Comparison of ENCODE assay signal across 9 cellular contexts in genomic region chr19:32673573-32673972, GRCh38. TPM values are rescaled to one million over a fixed set of nuclear protein-coding genes. Genes with fewer than 3 reads are reported as not detected.
DNase-seq lines count a peak whose midpoint lies in the region; ATAC-seq and TF ChIP-seq lines count a peak whose summit lies in the region.
"Had no signal": no experiment of that assay in that cellular context is flagged by ENCODE, and none has a peak within 500 bp of the region (broad histone marks: within the 10 kb centered on the region; RNA-seq: fewer than 3 reads in every experiment).

No MANE protein-coding gene starts in this region.

- peaks cover 11% of the 10 kb centered on the region for H3K27me3 Mint-ChIP-seq in CD8-positive, alpha-beta T cell (ENCODE audit: low read depth)
- peaks cover 8 to 11% of the 10 kb centered on the region in 2 donors for H3K27me3 Mint-ChIP-seq in natural killer cell (ENCODE audit: low read depth in 2 of 2)

- H3K4me1 Mint-ChIP-seq in CD8-positive, alpha-beta T cell (ENCODE audit: low read depth) = peaks cover 59% of the 10 kb centered on the region
- peaks cover 50 to 66% of the 10 kb centered on the region in 2 donors for H3K4me1 Mint-ChIP-seq in natural killer cell

- no peak for TF ChIP-seq CTCF in CD8-positive, alpha-beta T cell (IDR thresholded peaks at IDR 0.05)
- TF ChIP-seq CTCF in IMR-90 (conservative IDR thresholded peaks at IDR 0.05; ENCODE audit: low read depth, low read length) (no peak), mammary epithelial cell (conservative IDR thresholded peaks at IDR 0.05 in 1 of 2, IDR thresholded peaks at IDR 0.05 in 1 of 2; ENCODE audit: extremely low read depth in 1 of 2, insufficient read depth in 1 of 2, low read depth in 1 of 2, low read length in 2 of 2) (no peak), natural killer cell (IDR thresholded peaks at IDR 0.05) (no peak)

- no peak overlapping the region for H4K91ac ChIP-seq in IMR-90 (ENCODE audit: insufficient read depth, low read depth, low read length)

- peaks cover 64% of the 10 kb centered on the region for H3K79me2 ChIP-seq in mammary epithelial cell (ENCODE audit: insufficient read depth, low read length)

- H2AFZ ChIP-seq in IMR-90 (replicated peaks; ENCODE audit: low read length, poor library complexity) (no peak overlapping the region), mammary epithelial cell (ENCODE audit: low read depth, low read length) (no peak overlapping the region)

- POLR2A ChIA-PET in CD8-positive, alpha-beta T cell (lab: Charles Lee) = interaction anchor here (1.6 to 3.9 kb wide), 2 partner anchors 18 to 92 kb away, joined by 8 to 25 read pairs; partner anchors contain the start of genes NUDT19 and PDCD5
- POLR2A ChIA-PET in IMR-90 (lab: Charles Lee; ENCODE audit: unreplicated experiment) = no interaction called here

- dilution Hi-C loops in IMR-90 (cut with HindIII; ENCODE audit: low sequenced_read_pairs, unreplicated experiment) = no loop called here
- dilution Hi-C loops in mammary epithelial cell (cut with HindIII; ENCODE audit: low sequenced_read_pairs) = loop anchor here (10.0 kb wide), 1 partner anchor 61 kb away; no protein-coding TSS in a partner anchor

- H3K4me1 ChIP-seq in CD8-positive, alpha-beta T cell (ENCODE audit: insufficient read depth, low read length) = peaks cover 39% of the 10 kb centered on the region
- H3K4me1 ChIP-seq in IMR-90 (ENCODE audit: control insufficient read depth, insufficient read depth, low read length) = peaks cover 11% of the 10 kb centered on the region; the same call in 1 of the 2 replicates
- peaks cover 12% of the 10 kb centered on the region for H3K4me1 ChIP-seq in mammary epithelial cell (ENCODE audit: insufficient read depth, low read length)

- H3K4me3 ChIP-seq in CD8-positive, alpha-beta T cell (ENCODE audit: low read depth, low read length) = no peak overlapping the region
- no peak overlapping the region for H3K4me3 ChIP-seq in IMR-90 (ENCODE audit: insufficient read depth, low read depth, low read length)
- H3K4me3 ChIP-seq in mammary epithelial cell (replicated peaks in 1 of 3; ENCODE audit: insufficient read depth in 1 of 3, low read depth in 2 of 3, low read length in 3 of 3) = peak overlapping the region in 2 of 3 experiments; percentile 79 to 96

- H4K5ac ChIP-seq in IMR-90 (ENCODE audit: low read depth, low read length) = no peak overlapping the region

- no peak overlapping the region for H3K27ac Mint-ChIP-seq in CD8-positive, alpha-beta T cell
- H3K27ac Mint-ChIP-seq in natural killer cell = peak overlapping the region; percentile 79 to 84

- no peak for TF ChIP-seq POLR2A in IMR-90 (IDR thresholded peaks at IDR 0.05; ENCODE audit: low read depth, low read length)

- no TSS peak for BruUV-seq in IMR-90 (replicated peaks; lab: Mats Ljungman, UMichigan)
- BruUV-seq in mammary epithelial cell (replicated peaks; lab: Mats Ljungman, UMichigan) = no TSS peak

- H3K9me3 ChIP-seq in CD8-positive, alpha-beta T cell (ENCODE audit: low read length) = no peaks in the 10 kb centered on the region
- H3K9me3 ChIP-seq in IMR-90 (ENCODE audit: control insufficient read depth, insufficient read depth, low read length) = no peaks in the 10 kb centered on the region
- no peaks in the 10 kb centered on the region for H3K9me3 ChIP-seq in mammary epithelial cell (replicated peaks; ENCODE audit: insufficient read depth, low read length)

- peak overlapping the region; percentile 12; the same call in 1 of the 2 replicates for H3K4me2 ChIP-seq in IMR-90 (ENCODE audit: low read depth, low read length)
- H3K4me2 ChIP-seq in mammary epithelial cell (ENCODE audit: insufficient read depth, low read depth, low read length) = peak overlapping the region; percentile 92

- intact Hi-C loops in CD8-positive, alpha-beta T cell (cut with DNase I, micrococcal nuclease) = loop anchor here (5.0 to 10.0 kb wide), 3 partner anchors 71 to 329 kb away; partner anchors contain the start of genes ZNF507 (in 2 of the 2) and DPY19L3 (in 1 of the 2)
- intact Hi-C loops in IMR-90 (cut with micrococcal nuclease) = loop anchor here (5.0 kb wide), 1 partner anchor 244 kb away; no protein-coding TSS in a partner anchor
- intact Hi-C loops in mammary epithelial cell (cut with micrococcal nuclease) = no loop called here
- intact Hi-C loops in natural killer cell (cut with micrococcal nuclease) = loop anchor here (5.0 kb wide), 1 partner anchor 394 kb away; no protein-coding TSS in a partner anchor
- intact Hi-C loops in sciatic nerve (cut with DNase I) = loop anchor here (10.0 kb wide), 1 partner anchor 1471 kb away; no protein-coding TSS in a partner anchor

- no peak overlapping the region for H2BK120ac ChIP-seq in IMR-90 (ENCODE audit: low read depth, low read length)

- peaks cover 32 to 52% of the 10 kb centered on the region in 2 experiments for H3K79me1 ChIP-seq in IMR-90 (ENCODE audit: low read depth in 1 of 2, low read length in 2 of 2)

- peak overlapping the region; percentile 33 for H2AK9ac ChIP-seq in IMR-90 (replicated peaks; ENCODE audit: low read depth, low read length, poor library complexity)

- H4K8ac ChIP-seq in IMR-90 (ENCODE audit: low read depth in 2 of 2, low read length in 2 of 2) = no peak overlapping the region

- peaks cover 9% of the 10 kb centered on the region for H3K36me3 Mint-ChIP-seq in CD8-positive, alpha-beta T cell
- H3K36me3 Mint-ChIP-seq in natural killer cell = no peaks in the 10 kb centered on the region

- ATAC-seq in CD8-positive, alpha-beta T cell = no peak
- ATAC-seq in IMR-90 (ENCODE audit: low read depth) (no peak), natural killer cell (no peak), sciatic nerve (no peak), GM21737 (IDR thresholded peaks at IDR 0.05; ENCODE audit: unreplicated experiment) (no peak)

- no peak overlapping the region for H3K18ac ChIP-seq in IMR-90 (ENCODE audit: low read depth, low read length)

- H3K4ac ChIP-seq in IMR-90 (ENCODE audit: low read depth, low read length) = no peak overlapping the region

- H4K20me1 ChIP-seq in IMR-90 (ENCODE audit: insufficient read depth, low read length) = peaks cover 47% of the 10 kb centered on the region
- peaks cover 4% of the 10 kb centered on the region for H4K20me1 ChIP-seq in mammary epithelial cell (ENCODE audit: insufficient read depth, low read length)

- no peak for DNase-seq in CD8-positive, alpha-beta T cell
- DNase-seq in IMR-90 = no peak
- no peak for DNase-seq in mammary epithelial cell
- DNase-seq in natural killer cell = no peak
- DNase-seq in dedifferentiated amniotic fluid mesenchymal stem cell (ENCODE audit: extremely low spot score) = no peak
- DNase-seq in sciatic nerve (ENCODE audit: low spot score) = no peak
- DNase-seq in GM19238 (ENCODE audit: insufficient read length, low spot score) = no peak

- no peak overlapping the region for H3K14ac ChIP-seq in IMR-90 (replicated peaks; ENCODE audit: low read depth, low read length)

- H3K56ac ChIP-seq in IMR-90 (ENCODE audit: extremely low read depth, insufficient read depth, low read length) = no peak overlapping the region

- H3K36me3 ChIP-seq in CD8-positive, alpha-beta T cell (ENCODE audit: insufficient read depth, low read length) = no peaks in the 10 kb centered on the region
- H3K36me3 ChIP-seq in IMR-90 (ENCODE audit: control insufficient read depth, insufficient read depth, low read length) (no peaks in the 10 kb centered on the region), mammary epithelial cell (ENCODE audit: insufficient read depth, low read length) (no peaks in the 10 kb centered on the region)

- CTCF ChIA-PET in CD8-positive, alpha-beta T cell (lab: Charles Lee) = interaction anchor here (1.3 kb wide), 1 partner anchor 302 kb away, joined by 3 read pairs; no protein-coding TSS in a partner anchor
- CTCF ChIA-PET in IMR-90 (lab: Yijun Ruan, JAX) (interaction anchor here (0.6 kb wide), 2 partner anchors 32 to 53 kb away, joined by 4 to 6 read pairs; no protein-coding TSS in a partner anchor), mammary epithelial cell (lab: Charles Lee; ENCODE audit: low non-redundant PET) (no interaction called here)

- H3K9ac ChIP-seq in IMR-90 (ENCODE audit: low read depth, low read length) (no peak overlapping the region), mammary epithelial cell (ENCODE audit: insufficient read depth, low read length) (no peak overlapping the region)

- no peak for TF ChIP-seq RAD21 in IMR-90 (IDR thresholded peaks at IDR 0.05; ENCODE audit: low read length)

- no peak overlapping the region for H3K27ac ChIP-seq in CD8-positive, alpha-beta T cell (ENCODE audit: low read depth, low read length)
- H3K27ac ChIP-seq in IMR-90 (ENCODE audit: insufficient read depth, low read length) (no peak overlapping the region), mammary epithelial cell (ENCODE audit: insufficient read depth, low read depth, low read length) (no peak overlapping the region)

- no peak overlapping the region for H2BK5ac ChIP-seq in IMR-90 (ENCODE audit: low read depth, low read length, poor library complexity, severe bottlenecking)

- H3K9me1 ChIP-seq in IMR-90 (ENCODE audit: insufficient read depth, low read length) = peaks cover 14% of the 10 kb centered on the region

- no peak overlapping the region for H2BK20ac ChIP-seq in IMR-90 (ENCODE audit: low read depth, low read length)

- 97% methylated on average over 6 of the region's 10 CpGs; no CpG with 5 or more reads in 1 of the 2 experiments for WGBS in IMR-90 (ENCODE audit: extremely low coverage in 2 of 2, insufficient read length in 1 of 2), 2 experiments
- 91% methylated on average over 9 of the region's 10 CpGs for WGBS in mammary epithelial cell (ENCODE audit: low coverage, missing lambda C conversion rate)

- no peak overlapping the region for H2BK15ac ChIP-seq in IMR-90 (ENCODE audit: low read depth, low read length)

- peak overlapping the region; percentile 52; the same call in 1 of the 2 replicates for H3K23ac ChIP-seq in IMR-90 (ENCODE audit: low read depth, low read length)

- H3K4me3 Mint-ChIP-seq in CD8-positive, alpha-beta T cell = peak overlapping the region; percentile 94
- H3K4me3 Mint-ChIP-seq in natural killer cell = peak overlapping the region; percentile 87

- in situ Hi-C loops in IMR-90 (cut with MboI; ENCODE audit: low sequenced_read_pairs) (no loop called here), mammary epithelial cell (cut with MboI; ENCODE audit: low sequenced_read_pairs in 2 of 2) (no loop called here)

- no peaks in the 10 kb centered on the region for H3K9me3 Mint-ChIP-seq in CD8-positive, alpha-beta T cell
- no peaks in the 10 kb centered on the region for H3K9me3 Mint-ChIP-seq in natural killer cell

- peaks cover 6% of the 10 kb centered on the region for H3K27me3 ChIP-seq in CD8-positive, alpha-beta T cell (ENCODE audit: insufficient read depth, low read length)
- H3K27me3 ChIP-seq in IMR-90 (ENCODE audit: control insufficient read depth, insufficient read depth, low read length) (peaks cover 24% of the 10 kb centered on the region), mammary epithelial cell (ENCODE audit: insufficient read depth, low read length) (peaks cover 14% of the 10 kb centered on the region)

- H2AK5ac ChIP-seq in IMR-90 (ENCODE audit: low read depth, low read length) = no peak overlapping the region

RNA-seq across cellular contexts. Expression of gene ANKRD27, which starts 1.4 kb away (rescaled TPM):
- 10 to 100 TPM; 15.2 to 16.0 TPM for total RNA-seq in CD8-positive, alpha-beta T cell
- total RNA-seq in IMR-90 (2012; rRNA removed) (31.4 and 35.0 TPM in 2 replicates), mammary epithelial cell (10 to 100 TPM; 26.7 to 34.1 TPM), natural killer cell (10 to 100 TPM; 35.8 to 47.1 (median 40.8) TPM), sciatic nerve (37.9 TPM)
- polyA plus RNA-seq in IMR-90 (2012; rRNA removed) (15.7 and 16.7 TPM in 2 replicates), mammary epithelial cell (26.1 TPM)
- 10.6 TPM in 2 replicates for polyA plus RNA-seq in IMR-90 (2012; cell fraction: cytosol; rRNA removed)
- polyA plus RNA-seq in IMR-90 (2012; cell fraction: nucleus; rRNA removed; ENCODE audit: low replicate concordance) = 20.8 and 40.6 TPM in 2 replicates
- polyA minus RNA-seq in mammary epithelial cell = 51.5 TPM

RNA-seq across cellular contexts. Expression of gene RGS9BP, which starts 2.1 kb away (rescaled TPM):
- total RNA-seq in CD8-positive, alpha-beta T cell = under 1 TPM; 0.16 to 0.31 TPM
- 0.18 and 0.28 TPM in 2 replicates for total RNA-seq in IMR-90 (2012; rRNA removed)
- 0.03 and 0.06 TPM in 2 replicates for polyA plus RNA-seq in IMR-90 (2012; rRNA removed)
- polyA plus RNA-seq in IMR-90 (2012; cell fraction: cytosol; rRNA removed) = 0.01 and 0.09 TPM in 2 replicates
- polyA plus RNA-seq in IMR-90 (2012; cell fraction: nucleus; rRNA removed; ENCODE audit: low replicate concordance) = 0.05 and 0.09 TPM in 2 replicates
- total RNA-seq in mammary epithelial cell = under 1 TPM; 0.14 to 0.83 TPM
- 0.05 TPM for polyA plus RNA-seq in mammary epithelial cell
- not detected for polyA minus RNA-seq in mammary epithelial cell
- total RNA-seq in natural killer cell = under 1 TPM; 0.12 to 0.41 (median 0.40) TPM
- total RNA-seq in sciatic nerve = 0.13 TPM
- total RNA-seq: T-helper 1 cell treated with Interleukin-12 subunit alpha and Interleukin-12 subunit beta and Interleukin-4 antibody, amounts not matched to agents 30 ng/mL and 1 ng/mL, for 36 hours had no signal

RNA-seq across cellular contexts. Expression of gene NUDT19, which starts 18.0 kb away (rescaled TPM):
- 10 to 100 TPM; 15.3 to 18.0 TPM for total RNA-seq in CD8-positive, alpha-beta T cell
- total RNA-seq in IMR-90 (2012; rRNA removed) (4.5 and 6.4 TPM in 2 replicates), mammary epithelial cell (10 to 100 TPM; 16.8 to 21.2 TPM), natural killer cell (1 to 10 TPM; 6.4 to 9.6 (median 8.2) TPM), sciatic nerve (5.1 TPM)
- polyA plus RNA-seq in IMR-90 (2012; rRNA removed) (3.4 and 4.1 TPM in 2 replicates), mammary epithelial cell (9.5 TPM)
- polyA plus RNA-seq in IMR-90 (2012; cell fraction: cytosol; rRNA removed) = 1.6 and 3.0 TPM in 2 replicates
- polyA plus RNA-seq in IMR-90 (2012; cell fraction: nucleus; rRNA removed; ENCODE audit: low replicate concordance) = 1.8 and 1.9 TPM in 2 replicates
- polyA minus RNA-seq in mammary epithelial cell = 18.1 TPM

RNA-seq across cellular contexts. Expression of gene TDRD12, which starts 46.0 kb away (rescaled TPM):
- total RNA-seq in CD8-positive, alpha-beta T cell = under 1 TPM; 0.14 to 0.22 TPM
- total RNA-seq in IMR-90 (2012; rRNA removed) (under 0.01 TPM in 2 replicates), mammary epithelial cell (10 to 100 TPM in 1 of 2 donors, not detected in 1; 12.5 TPM), natural killer cell (under 1 TPM in 2 of 3 donors, not detected in 1; 0.13 to 0.45 TPM), sciatic nerve (0.40 TPM)
- polyA plus RNA-seq in IMR-90 (2012; rRNA removed) (0.03 and 0.07 TPM in 2 replicates), mammary epithelial cell (0.03 TPM)
- not detected in 2 replicates for polyA plus RNA-seq in IMR-90 (2012; cell fraction: cytosol; rRNA removed)
- polyA plus RNA-seq in IMR-90 (2012; cell fraction: nucleus; rRNA removed; ENCODE audit: low replicate concordance) = 0.05 and 0.08 TPM in 2 replicates
- polyA minus RNA-seq in mammary epithelial cell = not detected

Comparison
In these comparisons a context has a peak if more than half of its experiments do, and no peak if none do; other contexts are left out.
1. H3K4me3 ChIP-seq: peak in mammary epithelial cell (2 of 3); none in CD8-positive, alpha-beta T cell (single experiment) and IMR-90 (single experiment).